ENCODE assay signal across 22 cellular contexts in genomic region chr17:65529761-65530157, GRCh38. TPM values are rescaled to one million over a fixed set of nuclear protein-coding genes. Genes with fewer than 3 reads are reported as not detected.
DNase-seq lines count a peak whose midpoint lies in the region; ATAC-seq, FAIRE-seq and TF ChIP-seq lines count a peak whose summit lies in the region.
"Had no signal": no experiment of that assay in that cellular context is flagged by ENCODE, and none has a peak within 500 bp of the region (broad histone marks: within the 10 kb centered on the region; RNA-seq: fewer than 3 reads in every experiment).

No MANE protein-coding gene starts in this region.

- no peak overlapping the region for H3K9ac ChIP-seq in SK-N-MC (ENCODE audit: insufficient read length)
- H3K9ac ChIP-seq: GM23248 had no signal

- no peak for TF ChIP-seq POLR2A in spleen (IDR thresholded peaks at IDR 0.05)

- DNase-seq in activated effector memory CD4-positive, alpha-beta T cell treated with anti-CD3 and anti-CD28 coated beads, Interleukin-2, amount 50 U/mL, for 16 hours: peak; percentile 31
- no peak for DNase-seq in activated effector memory CD4-positive, alpha-beta T cell treated with Interleukin-2 at 50 U/mL for 16 hours
- DNase-seq in SK-N-MC (ENCODE audit: low read depth, low spot score): no peak
- no peak for DNase-seq in hepatocyte (ENCODE audit: low spot score)
- DNase-seq in spleen: peak; percentile 54
- DNase-seq in GM19239 (ENCODE audit: insufficient read length, low spot score): no peak
- DNase-seq in DMS 273 (lab: John Stamatoyannopoulos, UW; ENCODE audit: unreplicated experiment): no peak
- DNase-seq: activated CD4-positive, alpha-beta T cell treated with anti-CD3 and anti-CD28 coated beads for 4 hours; activated CD8-positive, alpha-beta memory T cell treated with anti-CD3 and anti-CD28 coated beads for 24 hours; activated naive CD4-positive, alpha-beta T cell treated with anti-CD3 and anti-CD28 coated beads, Interleukin-2, amount 50 U/mL, for 16 hours; activated T-cell treated with anti-CD3 and anti-CD28 coated beads, Interleukin-2, amount 50 U/mL, for 1 hour; AML-193; GM23248; KG1; left cardiac atrium; mesenchymal stem cell; NCI-H1436; pancreas; stimulated activated naive CD8-positive, alpha-beta T cell treated with anti-CD3 and anti-CD28 coated beads, Interleukin-15, Interleukin-2, amounts not matched to agents 100 U/mL and 50 U/mL, for 24 hours had no signal

- H2AFZ ChIP-seq in hepatocyte: no peak overlapping the region
- H2AFZ ChIP-seq: GM23248 had no signal

- H3K9me3 ChIP-seq in SK-N-MC (ENCODE audit: low read depth, low read length): no peaks in the 10 kb centered on the region
- H3K9me3 ChIP-seq in hepatocyte (ENCODE audit: low read depth): no peaks in the 10 kb centered on the region
- no peaks in the 10 kb centered on the region for H3K9me3 ChIP-seq in spleen
- H3K9me3 ChIP-seq: ascending aorta, pancreas had no signal

- H3K4me3 ChIP-seq in SK-N-MC (no peak overlapping the region), hepatocyte (no peak overlapping the region), spleen (no peak overlapping the region)
- H3K4me3 ChIP-seq: ascending aorta, GM23248, pancreas had no signal

- H3K36me3 ChIP-seq in SK-N-MC (ENCODE audit: insufficient read depth, low read length) (peaks cover 5% of the 10 kb centered on the region; the same call in 1 of the 2 replicates), hepatocyte (replicated peaks; ENCODE audit: insufficient read depth, low read depth) (no peaks in the 10 kb centered on the region), spleen (peaks cover 0 to 36% (median 10%) of the 10 kb centered on the region in 6 donors)

- no peaks in the 10 kb centered on the region for H3K9me2 ChIP-seq in hepatocyte (replicated peaks; ENCODE audit: insufficient read depth)

- FAIRE-seq in GM19239 (lab: Jason Lieb, UNC): no peak
- FAIRE-seq: pancreas had no signal

- H3K27ac ChIP-seq in SK-N-MC: 0 out of 2 replicates have a peak overlapping the region, but pooled peaks have one; percentile 25
- H3K27ac ChIP-seq in hepatocyte: peak overlapping the region; percentile 84
- no peak overlapping the region for H3K27ac ChIP-seq in spleen
- H3K27ac ChIP-seq: GM23248, pancreas had no signal

- intact Hi-C loops in spleen (cut with DNase I; ENCODE audit: low total_unique reads): no loop called here

- no peaks in the 10 kb centered on the region for H4K20me1 ChIP-seq in hepatocyte (ENCODE audit: insufficient read depth, poor library complexity, severe bottlenecking)

- H3K79me2 ChIP-seq in hepatocyte: peaks cover 3% of the 10 kb centered on the region

- H3K4me1 ChIP-seq in hepatocyte (ENCODE audit: insufficient read depth) (peaks cover 44% of the 10 kb centered on the region), spleen (peaks cover 0 to 44% (median 22%) of the 10 kb centered on the region in 6 donors)

- H3K4me2 ChIP-seq in hepatocyte: no peak overlapping the region

- TF ChIP-seq CTCF in hepatocyte (IDR thresholded peaks at IDR 0.05; ENCODE audit: poor library complexity) (no peak), spleen (IDR thresholded peaks at IDR 0.05 in 8 of 11, conservative IDR thresholded peaks at IDR 0.05 in 3 of 11) (no peak)

- WGBS in hepatocyte (ENCODE audit: low lambda C conversion rate, missing lambda C conversion rate): 86% methylated on average over 12 of the region's 12 CpGs
- WGBS in spleen, 5 donors: 93 to 96% (median 94%) methylated on average over 12 of the region's 12 CpGs

- ATAC-seq in HG02840 (IDR thresholded peaks at IDR 0.05; ENCODE audit: low FRiP score, unreplicated experiment): no peak
- ATAC-seq: pancreas, Right ventricle myocardium inferior had no signal

- H3K27me3 ChIP-seq in hepatocyte: no peaks in the 10 kb centered on the region
- H3K27me3 ChIP-seq in spleen (replicated peaks in 1 of 7): no peaks in the 10 kb centered on the region
- H3K27me3 ChIP-seq: ascending aorta, pancreas had no signal

RNA-seq across cellular contexts. Expression of gene AXIN2, which starts 31.7 kb away (rescaled TPM):
- 21.4 and 22.3 TPM in 2 replicates for total RNA-seq in hepatocyte
- 11.3 and 15.4 TPM in 2 replicates for polyA plus RNA-seq in hepatocyte
- 10 to 100 TPM in 6 of 7 donors, 1 to 10 TPM in 1; 9.8 to 16.6 (median 15.1) TPM for total RNA-seq in spleen
- 1 to 10 TPM; 1.1 to 3.0 (median 1.8) TPM for polyA plus RNA-seq in spleen

Comparison
In these comparisons a context has a peak if more than half of its experiments do, and no peak if none do; other contexts are left out.
1. DNase-seq: peak in activated effector memory CD4-positive, alpha-beta T cell treated with anti-CD3 and anti-CD28 coated beads, Interleukin-2, amount 50 U/mL, for 16 hours (single experiment) and spleen (single experiment); none in activated effector memory CD4-positive, alpha-beta T cell treated with Interleukin-2 at 50 U/mL for 16 hours (single experiment), SK-N-MC (single experiment), hepatocyte (single experiment), GM19239 (single experiment) and DMS 273 (single experiment).
2. H3K27ac ChIP-seq: peak in SK-N-MC (single experiment) and hepatocyte (single experiment); none in spleen (0 of 8).